ENCODE assay signal across 1 cellular context in genomic region chr1:162632234-162632666, GRCh38.
A peak's percentile ranks its signal among the peaks of the same experiment; 100 is the strongest.
TF ChIP-seq lines count a peak whose summit lies in the region.

Gene DDR2 (plus strand): TSS chr1:162632464. CDS start chr1:162719064, 86,600 bp downstream.

TF ChIP-seq in IMR-90, 13 proteins besides CTCF, POLR2A, EP300 and RAD21 (continued from another document):
- TF ChIP-seq ELK1 (IDR thresholded peaks at IDR 0.05; ENCODE audit: borderline replicate concordance, low read depth, low read length) (no peak), CEBPB (IDR thresholded peaks at IDR 0.05; ENCODE audit: low read depth, low read length) (peak; percentile 91), SMC3 (IDR thresholded peaks at IDR 0.05; ENCODE audit: low read depth, low read length) (no peak), MXI1 (IDR thresholded peaks at IDR 0.05; ENCODE audit: borderline replicate concordance, low read depth, low read length) (no peak; the same call in 1 of the 2 replicates), RCOR1 (IDR thresholded peaks at IDR 0.05; ENCODE audit: insufficient replicate concordance, low read length) (peak; percentile 37), MAFK (IDR thresholded peaks at IDR 0.05; ENCODE audit: low read depth, low read length) (no peak), BHLHE40 (IDR thresholded peaks at IDR 0.05; ENCODE audit: low read depth, low read length) (no peak), FOS (IDR thresholded peaks at IDR 0.05; ENCODE audit: low read depth, low read length) (no peak), MAZ (IDR thresholded peaks at IDR 0.05; ENCODE audit: borderline replicate concordance, low read depth, low read length) (no peak), NFE2L2 (IDR thresholded peaks at IDR 0.05; ENCODE audit: low read depth, low read length) (no peak), CHD1 (IDR thresholded peaks at IDR 0.05; ENCODE audit: low read depth, low read length) (no peak)
- TF ChIP-seq, protein P1, sequence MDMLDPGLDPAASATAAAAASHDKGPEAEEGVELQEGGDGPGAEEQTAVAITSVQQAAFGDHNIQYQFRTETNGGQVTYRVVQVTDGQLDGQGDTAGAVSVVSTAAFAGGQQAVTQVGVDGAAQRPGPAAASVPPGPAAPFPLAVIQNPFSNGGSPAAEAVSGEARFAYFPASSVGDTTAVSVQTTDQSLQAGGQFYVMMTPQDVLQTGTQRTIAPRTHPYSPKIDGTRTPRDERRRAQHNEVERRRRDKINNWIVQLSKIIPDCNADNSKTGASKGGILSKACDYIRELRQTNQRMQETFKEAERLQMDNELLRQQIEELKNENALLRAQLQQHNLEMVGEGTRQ (IDR thresholded peaks at IDR 0.05; ENCODE audit: low read depth, low read length) = no peak
TF ChIP-seq in IMR-90: peak in this region for 2.
